Comparison of ENCODE assay signal across 2 cellular contexts in genomic region chr10:7003821-7004220, GRCh38.
TF ChIP-seq lines count a peak whose summit lies in the region.

No MANE protein-coding gene starts in this region.

TF ChIP-seq in IMR-90, 13 proteins besides CTCF, POLR2A, EP300 and RAD21:
- TF ChIP-seq RCOR1 (IDR thresholded peaks at IDR 0.05; ENCODE audit: insufficient replicate concordance, low read length) (no peak), FOS (IDR thresholded peaks at IDR 0.05; ENCODE audit: low read depth, low read length) (no peak), CHD1 (IDR thresholded peaks at IDR 0.05; ENCODE audit: low read depth, low read length) (no peak), MXI1 (IDR thresholded peaks at IDR 0.05; ENCODE audit: borderline replicate concordance, low read depth, low read length) (no peak), SMC3 (IDR thresholded peaks at IDR 0.05; ENCODE audit: low read depth, low read length) (no peak)

TF ChIP-seq in H1, 55 proteins besides CTCF, POLR2A, EP300 and RAD21:
- TF ChIP-seq BCL11A (IDR thresholded peaks at IDR 0.05; ENCODE audit: low read depth in 2 of 2, low read length in 2 of 2) (no peak), CBX8 (IDR thresholded peaks at IDR 0.05; ENCODE audit: borderline replicate concordance, low read depth, low read length) (no peak), SP1 (IDR thresholded peaks at IDR 0.05; ENCODE audit: low read depth, low read length) (no peak), MAFK (IDR thresholded peaks at IDR 0.05; ENCODE audit: low read depth, low read length) (no peak), ATF3 (IDR thresholded peaks at IDR 0.05; ENCODE audit: insufficient read depth, low read depth, low read length) (no peak), RFX5 (IDR thresholded peaks at IDR 0.05; ENCODE audit: borderline replicate concordance, low read depth, low read length) (no peak), TCF12 (IDR thresholded peaks at IDR 0.05; ENCODE audit: low read depth, low read length) (no peak), BRCA1 (IDR thresholded peaks at IDR 0.05; ENCODE audit: low read depth, low read length) (no peak), RBBP5 (IDR thresholded peaks at IDR 0.05; ENCODE audit: borderline replicate concordance, low read depth, low read length) (no peak), SP4 (IDR thresholded peaks at IDR 0.05; ENCODE audit: low read length) (no peak), KDM5A (IDR thresholded peaks at IDR 0.05; ENCODE audit: low read length) (no peak), EGR1 (IDR thresholded peaks at IDR 0.05; ENCODE audit: borderline replicate concordance, low read depth, low read length) (no peak), SAP30 (IDR thresholded peaks at IDR 0.05; ENCODE audit: insufficient read depth, insufficient replicate concordance, low read length) (no peak), KDM4A (IDR thresholded peaks at IDR 0.05; ENCODE audit: low read depth, low read length, severe bottlenecking) (no peak), CTBP2 (IDR thresholded peaks at IDR 0.05; ENCODE audit: borderline replicate concordance, insufficient read depth, insufficient read length, low read length) (no peak), POLR2AphosphoS5 (IDR thresholded peaks at IDR 0.05; ENCODE audit: low read depth, low read length) (no peak), BACH1 (IDR thresholded peaks at IDR 0.05; ENCODE audit: low read length) (no peak), NRF1 (IDR thresholded peaks at IDR 0.05; ENCODE audit: low read depth, low read length) (no peak)
- TF ChIP-seq, protein P1, sequence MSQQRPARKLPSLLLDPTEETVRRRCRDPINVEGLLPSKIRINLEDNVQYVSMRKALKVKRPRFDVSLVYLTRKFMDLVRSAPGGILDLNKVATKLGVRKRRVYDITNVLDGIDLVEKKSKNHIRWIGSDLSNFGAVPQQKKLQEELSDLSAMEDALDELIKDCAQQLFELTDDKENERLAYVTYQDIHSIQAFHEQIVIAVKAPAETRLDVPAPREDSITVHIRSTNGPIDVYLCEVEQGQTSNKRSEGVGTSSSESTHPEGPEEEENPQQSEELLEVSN (IDR thresholded peaks at IDR 0.05), result no peak
- TF ChIP-seq, protein P2, sequence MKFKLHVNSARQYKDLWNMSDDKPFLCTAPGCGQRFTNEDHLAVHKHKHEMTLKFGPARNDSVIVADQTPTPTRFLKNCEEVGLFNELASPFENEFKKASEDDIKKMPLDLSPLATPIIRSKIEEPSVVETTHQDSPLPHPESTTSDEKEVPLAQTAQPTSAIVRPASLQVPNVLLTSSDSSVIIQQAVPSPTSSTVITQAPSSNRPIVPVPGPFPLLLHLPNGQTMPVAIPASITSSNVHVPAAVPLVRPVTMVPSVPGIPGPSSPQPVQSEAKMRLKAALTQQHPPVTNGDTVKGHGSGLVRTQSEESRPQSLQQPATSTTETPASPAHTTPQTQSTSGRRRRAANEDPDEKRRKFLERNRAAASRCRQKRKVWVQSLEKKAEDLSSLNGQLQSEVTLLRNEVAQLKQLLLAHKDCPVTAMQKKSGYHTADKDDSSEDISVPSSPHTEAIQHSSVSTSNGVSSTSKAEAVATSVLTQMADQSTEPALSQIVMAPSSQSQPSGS (IDR thresholded peaks at IDR 0.05; ENCODE audit: low read length), result no peak
